Comparison of ENCODE assay signal across 22 cellular contexts in the genomic region with DNA sequence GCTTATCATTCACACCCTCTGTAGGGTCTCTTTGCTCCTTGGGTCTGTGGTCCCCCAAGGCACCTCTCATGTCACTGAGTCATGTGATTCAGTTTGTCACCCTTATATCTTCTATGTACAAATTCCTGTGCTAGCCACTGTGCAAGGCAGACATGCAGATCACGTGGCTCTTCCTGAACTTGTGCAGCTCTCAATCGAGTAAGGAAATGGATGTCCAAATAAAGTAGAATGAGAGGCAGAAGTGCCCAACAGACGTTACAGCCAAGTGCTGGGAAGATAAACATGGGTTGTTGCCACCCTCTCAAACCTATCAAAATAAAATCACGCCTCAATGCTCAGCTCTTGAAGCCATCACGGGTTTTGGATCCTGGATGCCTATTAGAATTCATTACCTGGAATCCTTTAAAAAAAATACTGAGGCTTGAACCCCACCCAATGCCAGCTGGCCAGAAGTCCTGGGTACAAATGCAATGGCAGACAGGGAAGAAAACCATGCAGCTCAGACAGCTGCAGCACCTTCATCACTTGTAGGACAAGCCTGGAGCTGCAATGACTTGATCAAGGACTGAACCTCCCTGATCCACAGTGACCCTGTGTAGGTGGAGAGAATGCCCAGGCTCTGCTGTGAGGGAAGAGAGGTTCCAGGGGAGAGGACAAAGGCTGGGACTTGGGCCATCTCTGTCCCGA.
"Had no signal": no experiment of that assay in that cellular context is flagged by ENCODE, and none has a peak within 500 bp of the region (broad histone marks: within the 10 kb centered on the region; RNA-seq: fewer than 3 reads in every experiment).

No MANE protein-coding gene starts in this region.

- H3K4me3 ChIP-seq: adrenal gland, body of pancreas, coronary artery, gastroesophageal sphincter, left lung, mucosa of descending colon, skin epidermis, thoracic aorta, upper lobe of left lung, vagina had no signal

- H3K27me3 ChIP-seq: body of pancreas, upper lobe of left lung, vagina had no signal

- H3K27ac ChIP-seq: adrenal gland, body of pancreas, coronary artery, gastroesophageal sphincter, left lung, skin epidermis, thoracic aorta, upper lobe of left lung, vagina had no signal

- H3K9me3 ChIP-seq: adrenal gland, body of pancreas, gastroesophageal sphincter, left lung, mucosa of descending colon, thoracic aorta, upper lobe of left lung, vagina had no signal

- DNase-seq: activated CD4-positive, alpha-beta T cell treated with anti-CD3 and anti-CD28 coated beads for 48 hours; activated CD4-positive, alpha-beta T cell treated with anti-CD3 and anti-CD28 coated beads, Interleukin-2, amount 50 U/mL, for 48 hours; activated CD8-positive, alpha-beta memory T cell treated with anti-CD3 and anti-CD28 coated beads, Interleukin-2, amount 50 U/mL, for 4 hours; activated effector memory CD4-positive, alpha-beta T cell treated with anti-CD3 and anti-CD28 coated beads, Interleukin-2, amount 50 U/mL, for 16 hours; activated naive CD4-positive, alpha-beta T cell treated with anti-CD3 and anti-CD28 coated beads for 36 hours; activated naive CD8-positive, alpha-beta T cell treated with anti-CD3 and anti-CD28 coated beads for 36 hours; activated T-cell treated with anti-CD3 and anti-CD28 coated beads, Interleukin-2, amount 50 U/mL, for 1 hour; adrenal gland; aorta; body of pancreas; head of caudate nucleus; left lung; mucosa of descending colon; stimulated activated CD4-positive, alpha-beta T cell treated with anti-CD3 and anti-CD28 coated beads, Interleukin-12 subunit alpha, Interleukin-12 subunit beta, amount 100 ng/mL, for 4 hours; stimulated activated CD4-positive, alpha-beta T cell treated with anti-CD3 and anti-CD28 coated beads, Interleukin-4, amount 100 ng/mL, for 1 hour; stimulated activated naive CD8-positive, alpha-beta T cell treated with anti-CD3 and anti-CD28 coated beads, Interleukin-15, Interleukin-2, amounts not matched to agents 100 U/mL and 50 U/mL, for 24 hours had no signal

- H3K4me1 ChIP-seq: adrenal gland, gastroesophageal sphincter, left lung, vagina had no signal

- H3K36me3 ChIP-seq: adrenal gland, gastroesophageal sphincter, left lung, thoracic aorta, upper lobe of left lung, vagina had no signal
